Comparison of ENCODE assay signal across 27 cellular contexts in genomic region chr3:70631716-70632307, GRCh38.
"Had no signal": no experiment of that assay in that cellular context is flagged by ENCODE, and none has a peak within 500 bp of the region (broad histone marks: within the 10 kb centered on the region; RNA-seq: fewer than 3 reads in every experiment).

No MANE protein-coding gene starts in this region.

- H3K4me3 Mint-ChIP-seq: activated naive CD4-positive, alpha-beta T cell treated with anti-CD3 and anti-CD28 coated beads for 36 hours; activated naive CD8-positive, alpha-beta T cell treated with anti-CD3 and anti-CD28 coated beads for 36 hours; brain; natural killer cell treated with Interleukin-12 subunit alpha and Interleukin-12 subunit beta and Interleukin-15 and Interleukin-18, amount 100 ng/mL, for 72 hours; T-helper 2 cell treated with Interferon-gamma antibody and Interleukin-4, amounts not matched to agents 5 μg/mL and 100 μg/mL, for 36 hours had no signal

- DNase-seq: activated CD4-positive, alpha-beta T cell treated with anti-CD3 and anti-CD28 coated beads for 4 hours; activated CD4-positive, alpha-beta T cell treated with anti-CD3 and anti-CD28 coated beads, Interleukin-2, amount 50 U/mL, for 4 hours; activated CD4-positive, CD25-positive, alpha-beta regulatory T cell; activated effector memory CD4-positive, alpha-beta T cell treated with Interleukin-2 at 50 U/mL for 16 hours; activated naive CD4-positive, alpha-beta T cell treated with anti-CD3 and anti-CD28 coated beads for 36 hours; activated naive CD8-positive, alpha-beta T cell treated with anti-CD3 and anti-CD28 coated beads for 36 hours; activated T-cell treated with anti-CD3 and anti-CD28 coated beads for 4 hours; adrenal gland; aorta; dorsolateral prefrontal cortex; effector memory CD4-positive, alpha-beta T cell; erythroblast; heart left ventricle; hypothalamus; islet precursor cell; left ventricle myocardium inferior; mucosa of descending colon; right lobe of liver; stimulated activated CD4-positive, alpha-beta T cell treated with anti-CD3 and anti-CD28 coated beads, Interleukin-2, amount 100 ng/mL, for 48 hours; stimulated activated naive CD4-positive, alpha-beta T cell treated with Interleukin-2 at 50 U/mL for 16 hours had no signal

- H3K9me3 Mint-ChIP-seq: activated naive CD4-positive, alpha-beta T cell treated with anti-CD3 and anti-CD28 coated beads for 36 hours; activated naive CD8-positive, alpha-beta T cell treated with anti-CD3 and anti-CD28 coated beads for 36 hours; brain; T-helper 2 cell treated with Interferon-gamma antibody and Interleukin-4, amounts not matched to agents 5 μg/mL and 100 μg/mL, for 36 hours had no signal

- H3K27ac Mint-ChIP-seq: activated naive CD4-positive, alpha-beta T cell treated with anti-CD3 and anti-CD28 coated beads for 36 hours; activated naive CD8-positive, alpha-beta T cell treated with anti-CD3 and anti-CD28 coated beads for 36 hours; brain; natural killer cell treated with Interleukin-12 subunit alpha and Interleukin-12 subunit beta and Interleukin-15 and Interleukin-18, amount 100 ng/mL, for 72 hours; T-helper 2 cell treated with Interferon-gamma antibody and Interleukin-4, amounts not matched to agents 5 μg/mL and 100 μg/mL, for 36 hours had no signal

- H3K27ac ChIP-seq: adrenal gland, coronary artery, dorsolateral prefrontal cortex, heart left ventricle, left ventricle myocardium inferior, neutrophil, right lobe of liver, tibial nerve had no signal

- H3K9me3 ChIP-seq: adrenal gland, heart left ventricle, left ventricle myocardium inferior, mucosa of descending colon, neutrophil, right lobe of liver, tibial nerve had no signal

- H3K4me3 ChIP-seq: adrenal gland, coronary artery, dorsolateral prefrontal cortex, heart left ventricle, left ventricle myocardium inferior, lung, mucosa of descending colon, right lobe of liver, tibial nerve had no signal

- H3K4me1 ChIP-seq: adrenal gland, heart left ventricle, left ventricle myocardium inferior, right lobe of liver, tibial nerve had no signal

- H3K36me3 ChIP-seq: adrenal gland, heart left ventricle, left ventricle myocardium inferior, neutrophil, right lobe of liver, tibial nerve had no signal

- ATAC-seq: heart left ventricle; mucosa of descending colon; natural killer cell treated with Interleukin-12 subunit alpha and Interleukin-12 subunit beta and Interleukin-15 and Interleukin-18, amount 100 ng/mL, for 72 hours; right lobe of liver had no signal

- H3K27me3 ChIP-seq: adrenal gland, dorsolateral prefrontal cortex, neutrophil, right lobe of liver, tibial nerve had no signal

- H3K36me3 Mint-ChIP-seq: activated naive CD8-positive, alpha-beta T cell treated with anti-CD3 and anti-CD28 coated beads for 36 hours; brain; natural killer cell treated with Interleukin-12 subunit alpha and Interleukin-12 subunit beta and Interleukin-15 and Interleukin-18, amount 100 ng/mL, for 72 hours had no signal

- H3K4me1 Mint-ChIP-seq: activated naive CD8-positive, alpha-beta T cell treated with anti-CD3 and anti-CD28 coated beads for 36 hours; brain had no signal
